ENCODE assay signal across 1 cellular context in genomic region chr1:200445213-200445612, GRCh38.
TF ChIP-seq lines count a peak whose summit lies in the region.

No MANE protein-coding gene starts in this region.

TF ChIP-seq in WTC11, 78 proteins besides CTCF, POLR2A, EP300 and RAD21 (continued from another document):
- TF ChIP-seq STAT6 (CRISPR knock-in tag; conservative IDR thresholded peaks at IDR 0.05; ENCODE audit: low read depth): no peak
